Comparison of ENCODE assay signal across 1 cellular context in the genomic region with DNA sequence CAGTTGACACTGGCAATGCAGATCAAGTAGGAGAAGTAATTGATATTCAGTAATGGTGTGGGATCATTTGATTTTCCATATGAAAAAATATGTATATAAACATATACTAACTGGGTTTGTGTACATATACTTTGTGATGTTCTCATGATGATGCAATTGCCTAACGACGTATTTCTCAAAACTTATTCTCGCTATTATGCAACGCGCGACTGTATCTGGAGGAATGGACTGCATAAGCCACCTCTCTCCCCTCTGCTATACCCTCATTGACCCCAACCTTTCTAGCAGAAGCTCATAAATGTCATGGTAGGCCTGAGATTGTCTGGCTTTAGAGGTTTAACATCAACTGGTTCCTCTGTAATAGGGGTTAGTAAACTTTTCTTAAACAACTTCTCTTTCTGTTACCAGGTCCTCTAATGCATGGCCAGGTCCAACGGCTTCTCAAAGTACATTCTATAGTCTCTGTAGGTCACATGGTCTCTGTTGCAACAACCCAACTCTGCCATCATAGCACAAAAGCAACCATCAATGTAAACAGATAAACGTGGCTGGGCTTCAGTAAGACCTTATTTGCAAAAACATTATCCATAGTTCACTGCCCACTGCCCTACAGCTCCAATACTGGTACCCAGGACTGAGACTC.
TF ChIP-seq lines count a peak whose summit lies in the region.

No MANE protein-coding gene starts in this region.

TF ChIP-seq in K562, 482 proteins besides CTCF, POLR2A, EP300 and RAD21:
- TF ChIP-seq, protein P1, sequence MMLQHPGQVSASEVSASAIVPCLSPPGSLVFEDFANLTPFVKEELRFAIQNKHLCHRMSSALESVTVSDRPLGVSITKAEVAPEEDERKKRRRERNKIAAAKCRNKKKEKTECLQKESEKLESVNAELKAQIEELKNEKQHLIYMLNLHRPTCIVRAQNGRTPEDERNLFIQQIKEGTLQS (IDR thresholded peaks at IDR 0.05): peak; percentile 17; the same call in 1 of the 2 replicates
- TF ChIP-seq, protein P1 (CRISPR knock-in tag; conservative IDR thresholded peaks at IDR 0.05): no peak
- TF ChIP-seq, protein P2, sequence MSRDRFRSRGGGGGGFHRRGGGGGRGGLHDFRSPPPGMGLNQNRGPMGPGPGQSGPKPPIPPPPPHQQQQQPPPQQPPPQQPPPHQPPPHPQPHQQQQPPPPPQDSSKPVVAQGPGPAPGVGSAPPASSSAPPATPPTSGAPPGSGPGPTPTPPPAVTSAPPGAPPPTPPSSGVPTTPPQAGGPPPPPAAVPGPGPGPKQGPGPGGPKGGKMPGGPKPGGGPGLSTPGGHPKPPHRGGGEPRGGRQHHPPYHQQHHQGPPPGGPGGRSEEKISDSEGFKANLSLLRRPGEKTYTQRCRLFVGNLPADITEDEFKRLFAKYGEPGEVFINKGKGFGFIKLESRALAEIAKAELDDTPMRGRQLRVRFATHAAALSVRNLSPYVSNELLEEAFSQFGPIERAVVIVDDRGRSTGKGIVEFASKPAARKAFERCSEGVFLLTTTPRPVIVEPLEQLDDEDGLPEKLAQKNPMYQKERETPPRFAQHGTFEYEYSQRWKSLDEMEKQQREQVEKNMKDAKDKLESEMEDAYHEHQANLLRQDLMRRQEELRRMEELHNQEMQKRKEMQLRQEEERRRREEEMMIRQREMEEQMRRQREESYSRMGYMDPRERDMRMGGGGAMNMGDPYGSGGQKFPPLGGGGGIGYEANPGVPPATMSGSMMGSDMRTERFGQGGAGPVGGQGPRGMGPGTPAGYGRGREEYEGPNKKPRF (IDR thresholded peaks at IDR 0.05; ENCODE audit: low read depth, low read length): no peak
- TF ChIP-seq CEBPG (CRISPR knock-in tag; IDR thresholded peaks at IDR 0.05) (no peak), CEBPG (tag; conservative IDR thresholded peaks at IDR 0.05 in 1 of 2, IDR thresholded peaks at IDR 0.05 in 1 of 2) (peak; percentile 13 to 52; a peak in 1 of 4 replicates), EWSR1 (IDR thresholded peaks at IDR 0.05; ENCODE audit: borderline replicate concordance, low read depth, partially characterized antibody) (no peak)
TF ChIP-seq in K562: peak in this region for 2.
